Comparison of ENCODE assay signal across 27 cellular contexts in the genomic region with DNA sequence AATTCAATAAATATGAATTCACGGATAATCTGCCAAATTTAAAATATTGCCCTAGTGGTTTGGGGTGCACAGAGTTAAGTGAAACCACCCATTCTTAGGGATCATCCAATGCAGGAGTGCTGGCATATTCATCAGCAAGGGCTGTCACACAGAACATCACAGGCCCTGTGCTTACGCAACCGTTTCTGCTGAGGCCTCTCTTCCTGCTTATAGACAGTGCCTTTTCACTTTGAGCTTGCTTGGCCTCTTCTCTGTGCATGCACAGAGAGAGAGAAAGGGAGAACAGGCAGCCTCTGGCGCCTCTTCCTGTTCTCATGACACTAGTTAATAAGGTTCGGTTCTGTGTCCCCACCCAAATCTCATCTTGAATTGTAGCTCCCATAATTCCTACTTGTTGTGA.
"Had no signal": no experiment of that assay in that cellular context is flagged by ENCODE, and none has a peak within 500 bp of the region (broad histone marks: within the 10 kb centered on the region; RNA-seq: fewer than 3 reads in every experiment).

No MANE protein-coding gene starts in this region.

- H3K27ac ChIP-seq: breast epithelium, Peyer's patch, RWPE1, SJCRH30 had no signal

- H3K9ac ChIP-seq: SK-N-SH had no signal

- DNase-seq: activated CD4-positive, alpha-beta T cell treated with anti-CD3 and anti-CD28 coated beads for 1 hour; activated CD4-positive, alpha-beta T cell treated with anti-CD3 and anti-CD28 coated beads, Interleukin-2, amount 10 ng/mL, durations not matched to agents 24 days and 14 days; activated CD4-positive, alpha-beta T cell treated with anti-CD3 and anti-CD28 coated beads, Interleukin-2, amount 50 U/mL, for 48 hours; activated CD8-positive, alpha-beta memory T cell treated with anti-CD3 and anti-CD28 coated beads, Interleukin-2, amount 10 ng/mL, durations not matched to agents 7 days and 5 days; activated effector memory CD4-positive, alpha-beta T cell treated with Interleukin-2 at 50 U/mL for 16 hours; activated naive CD4-positive, alpha-beta T cell; activated T-cell treated with anti-CD3 and anti-CD28 coated beads, Interleukin-2, amount 50 U/mL, for 24 hours; aorta; caudate nucleus; MG63; NCI-H1092 treated with DMSO at 0.1 percent for 48 hours; NCI-H1417 treated with DMSO at 0.1 percent for 48 hours; NCI-H1694; NCI-H2029 treated with DMSO at 0.1 percent for 48 hours; NCI-H510A treated with DMSO at 0.1 percent for 48 hours; NCI-H69; Peyer's patch; Right ventricle myocardium superior; SJCRH30; SK-N-SH; SW 1271 had no signal

- H3K27ac Mint-ChIP-seq: activated CD4-positive, alpha-beta T cell treated with anti-CD3 and anti-CD28 coated beads, Interleukin-2, amount 10 ng/mL, durations not matched to agents 24 days and 14 days; activated CD8-positive, alpha-beta memory T cell treated with anti-CD3 and anti-CD28 coated beads, Interleukin-2, amount 10 ng/mL, durations not matched to agents 7 days and 5 days; activated naive CD4-positive, alpha-beta T cell treated with anti-CD3 and anti-CD28 coated beads, Interleukin-2, amount 50 U/mL, for 24 hours; activated T-cell treated with anti-CD3 and anti-CD28 coated beads, Interleukin-2, amount 50 U/mL, for 24 hours; activated T-helper 1 cell treated with anti-CD3 and anti-CD28 coated beads, Interleukin-12 subunit alpha, Interleukin-12 subunit beta, Interleukin-2, Interleukin-4 antibody, amounts not matched to agents 30 ng/mL and 10 ng/mL and 1 ng/mL, durations not matched to agents 14 hours and 24 hours and 36 hours; T-helper 2 cell treated with Interferon-gamma antibody and Interleukin-4, amounts not matched to agents 5 μg/mL and 100 μg/mL, for 36 hours; WTC11 had no signal

- H3K36me3 Mint-ChIP-seq: activated CD8-positive, alpha-beta memory T cell treated with anti-CD3 and anti-CD28 coated beads, Interleukin-2, amount 10 ng/mL, durations not matched to agents 7 days and 5 days; activated naive CD4-positive, alpha-beta T cell treated with anti-CD3 and anti-CD28 coated beads, Interleukin-2, amount 50 U/mL, for 24 hours had no signal

- H3K27me3 Mint-ChIP-seq: activated CD8-positive, alpha-beta memory T cell treated with anti-CD3 and anti-CD28 coated beads, Interleukin-2, amount 10 ng/mL, durations not matched to agents 7 days and 5 days had no signal

- H3K27me3 ChIP-seq: breast epithelium, Peyer's patch, SJCRH30 had no signal

- H3K4me2 ChIP-seq: SK-N-SH had no signal

- ATAC-seq: activated CD8-positive, alpha-beta memory T cell treated with anti-CD3 and anti-CD28 coated beads, Interleukin-2, amount 10 ng/mL, durations not matched to agents 7 days and 5 days; WTC11 had no signal

- H3K4me3 Mint-ChIP-seq: activated CD4-positive, alpha-beta T cell treated with anti-CD3 and anti-CD28 coated beads, Interleukin-2, amount 10 ng/mL, durations not matched to agents 24 days and 14 days; activated CD8-positive, alpha-beta memory T cell treated with anti-CD3 and anti-CD28 coated beads, Interleukin-2, amount 10 ng/mL, durations not matched to agents 7 days and 5 days; activated naive CD4-positive, alpha-beta T cell treated with anti-CD3 and anti-CD28 coated beads, Interleukin-2, amount 50 U/mL, for 24 hours; activated T-cell treated with anti-CD3 and anti-CD28 coated beads, Interleukin-2, amount 50 U/mL, for 24 hours; activated T-helper 1 cell treated with anti-CD3 and anti-CD28 coated beads, Interleukin-12 subunit alpha, Interleukin-12 subunit beta, Interleukin-2, Interleukin-4 antibody, amounts not matched to agents 30 ng/mL and 10 ng/mL and 1 ng/mL, durations not matched to agents 14 hours and 24 hours and 36 hours; T-helper 2 cell treated with Interferon-gamma antibody and Interleukin-4, amounts not matched to agents 5 μg/mL and 100 μg/mL, for 36 hours; WTC11 had no signal

- H3K4me1 ChIP-seq: breast epithelium, Peyer's patch, SJCRH30 had no signal

- H3K36me3 ChIP-seq: breast epithelium, MG63, Peyer's patch, SJCRH30 had no signal

- H3K4me1 Mint-ChIP-seq: activated CD8-positive, alpha-beta memory T cell treated with anti-CD3 and anti-CD28 coated beads, Interleukin-2, amount 10 ng/mL, durations not matched to agents 7 days and 5 days; activated naive CD4-positive, alpha-beta T cell treated with anti-CD3 and anti-CD28 coated beads, Interleukin-2, amount 50 U/mL, for 24 hours had no signal

- H3K9me3 Mint-ChIP-seq: activated CD4-positive, alpha-beta T cell treated with anti-CD3 and anti-CD28 coated beads, Interleukin-2, amount 10 ng/mL, durations not matched to agents 24 days and 14 days had no signal

- H3K4me3 ChIP-seq: breast epithelium, MG63, Peyer's patch, SJCRH30 had no signal

- H3K9me3 ChIP-seq: MG63, Peyer's patch, SJCRH30, SK-N-SH had no signal
